Comparison of ENCODE assay signal across 16 cellular contexts in genomic region chr3:129442947-129443346, GRCh38. TPM values are rescaled to one million over a fixed set of nuclear protein-coding genes. Genes with fewer than 3 reads are reported as not detected.
A peak's percentile ranks its signal among the peaks of the same experiment; 100 is the strongest.
DNase-seq lines count a peak whose midpoint lies in the region; ATAC-seq and TF ChIP-seq lines count a peak whose summit lies in the region.
"Had no signal": no experiment of that assay in that cellular context is flagged by ENCODE, and none has a peak within 500 bp of the region (broad histone marks: within the 10 kb centered on the region; RNA-seq: fewer than 3 reads in every experiment).

No MANE protein-coding gene starts in this region.

- no peak for DNase-seq in activated CD4-positive, alpha-beta T cell treated with anti-CD3 and anti-CD28 coated beads for 36 hours
- no peak for DNase-seq in activated CD4-positive, alpha-beta T cell treated with anti-CD3 and anti-CD28 coated beads for 4 hours
- DNase-seq in OCI-LY7 (ENCODE audit: low spot score) (no peak), superior temporal gyrus (ENCODE audit: extremely low spot score) (peak; percentile 21), retina (no peak), WTC11 (ENCODE audit: low spot score) (no peak), ureter (ENCODE audit: low spot score) (no peak)
- DNase-seq: activated CD4-positive, alpha-beta T cell treated with anti-CD3 and anti-CD28 coated beads, Interleukin-2, amount 50 U/mL, for 48 hours; amniotic stem cell; effector CD8-positive, alpha-beta T cell; H7; head of caudate nucleus; NCI-H1092; NCI-H446 treated with DMSO at 0.1 percent for 48 hours had no signal

- peak overlapping the region; percentile 68 for H3K27ac Mint-ChIP-seq in activated CD4-positive, alpha-beta T cell treated with anti-CD3 and anti-CD28 coated beads for 36 hours
- H3K27ac Mint-ChIP-seq in WTC11 = no peak overlapping the region

- CTCF ChIA-PET in activated CD4-positive, alpha-beta T cell treated with anti-CD3 and anti-CD28 coated beads for 36 hours (lab: Charles Lee) = no interaction called here
- CTCF ChIA-PET in OCI-LY7 (lab: Charles Lee; ENCODE audit: unreplicated experiment) (no interaction called here), WTC11 (lab: Charles Lee) (no interaction called here)

- ATAC-seq in activated CD4-positive, alpha-beta T cell treated with anti-CD3 and anti-CD28 coated beads for 36 hours = no peak
- ATAC-seq in WTC11 = no peak

- no TSS peak for BruUV-seq in OCI-LY7 (replicated peaks; lab: Mats Ljungman, UMichigan)

- peaks cover 23% of the 10 kb centered on the region for H3K4me1 ChIP-seq in OCI-LY7 (ENCODE audit: insufficient read depth, low read length, poor library complexity, severe bottlenecking)

- no peak overlapping the region for H2AFZ ChIP-seq in OCI-LY7 (ENCODE audit: low read length)

- peaks cover 38% of the 10 kb centered on the region for H3K4me1 Mint-ChIP-seq in activated CD4-positive, alpha-beta T cell treated with anti-CD3 and anti-CD28 coated beads for 36 hours
- H3K4me1 Mint-ChIP-seq in WTC11 = peaks cover 45% of the 10 kb centered on the region

- H4K20me1 ChIP-seq in OCI-LY7 (ENCODE audit: insufficient read depth, low read length) = no peaks in the 10 kb centered on the region

- POLR2A ChIA-PET in activated CD4-positive, alpha-beta T cell treated with anti-CD3 and anti-CD28 coated beads for 36 hours (lab: Charles Lee) = no interaction called here
- POLR2A ChIA-PET in OCI-LY7 (lab: Charles Lee) = interaction anchor here (0.9 to 5.0 kb wide), 4 partner anchors 11 to 445 kb away, joined by 3 to 54 read pairs (median 16); partner anchors contain the start of gene EFCAB12
- POLR2A ChIA-PET in WTC11 (lab: Charles Lee) = no interaction called here

- no peak overlapping the region for H3K4me3 Mint-ChIP-seq in activated CD4-positive, alpha-beta T cell treated with anti-CD3 and anti-CD28 coated beads for 36 hours
- no peak overlapping the region for H3K4me3 Mint-ChIP-seq in WTC11

- no peaks in the 10 kb centered on the region for H3K27me3 ChIP-seq in layer of hippocampus (ENCODE audit: control insufficient read depth, insufficient read depth, low read length)

- no peaks in the 10 kb centered on the region for H3K9me3 Mint-ChIP-seq in activated CD4-positive, alpha-beta T cell treated with anti-CD3 and anti-CD28 coated beads for 36 hours (ENCODE audit: low read depth)
- H3K9me3 Mint-ChIP-seq in WTC11 = no peaks in the 10 kb centered on the region

- no peaks in the 10 kb centered on the region for H3K27me3 Mint-ChIP-seq in activated CD4-positive, alpha-beta T cell treated with anti-CD3 and anti-CD28 coated beads for 36 hours
- H3K27me3 Mint-ChIP-seq in WTC11 (ENCODE audit: low read depth) = no peaks in the 10 kb centered on the region; the same call in 1 of the 2 replicates

- H3K9me3 ChIP-seq in OCI-LY7 (ENCODE audit: low read length) = no peaks in the 10 kb centered on the region
- H3K9me3 ChIP-seq: prostate gland had no signal

- intact Hi-C loops in activated CD4-positive, alpha-beta T cell treated with anti-CD3 and anti-CD28 coated beads for 36 hours (cut with DNase I, micrococcal nuclease) = loop anchor here (5.0 to 10.0 kb wide), 4 partner anchors 321 to 1302 kb away; partner anchors contain the start of genes PIK3R4 (in 1 of the 2) and RAB43 (in 1 of the 2)
- intact Hi-C loops in OCI-LY7 (cut with micrococcal nuclease; ENCODE audit: unreplicated experiment) = loop anchor here (10.0 kb wide), 1 partner anchor 452 kb away; the partner anchor contains the start of gene TMCC1

- 0 out of 2 replicates have a peak overlapping the region, but pooled peaks have one; percentile 13 for H3K4me2 ChIP-seq in OCI-LY7 (ENCODE audit: low read length)

- H3K79me2 ChIP-seq in OCI-LY7 (ENCODE audit: insufficient read depth, low read depth, low read length) = peaks cover 35% of the 10 kb centered on the region

- H3K4me3 ChIP-seq in OCI-LY7 (ENCODE audit: low read depth, low read length, poor library complexity, severe bottlenecking) = no peak overlapping the region
- H3K4me3 ChIP-seq: prostate gland had no signal

- peaks cover 19% of the 10 kb centered on the region for H3K36me3 Mint-ChIP-seq in activated CD4-positive, alpha-beta T cell treated with anti-CD3 and anti-CD28 coated beads for 36 hours (ENCODE audit: low read depth)
- H3K36me3 Mint-ChIP-seq in WTC11 = peaks cover 5% of the 10 kb centered on the region; the same call in 1 of the 2 replicates

- no peak overlapping the region for H3K27ac ChIP-seq in OCI-LY7 (ENCODE audit: low read depth, low read length, poor library complexity, severe bottlenecking)
- H3K27ac ChIP-seq in layer of hippocampus (ENCODE audit: low read depth, low read length) = peak overlapping the region; percentile 31

- H3K36me3 ChIP-seq in OCI-LY7 (ENCODE audit: insufficient read depth, low read length) = peaks cover 7% of the 10 kb centered on the region
- H3K36me3 ChIP-seq: prostate gland had no signal

- no peak for TF ChIP-seq CTCF in OCI-LY7 (conservative IDR thresholded peaks at IDR 0.05; ENCODE audit: low read length)
- TF ChIP-seq CTCF in WTC11 (IDR thresholded peaks at IDR 0.05) = no peak

- no peaks in the 10 kb centered on the region for H3K9me2 ChIP-seq in OCI-LY7 (ENCODE audit: insufficient read depth, low read length)

TF ChIP-seq in WTC11, 78 proteins besides CTCF, POLR2A, EP300 and RAD21 (continues in another document):
- no peak for TF ChIP-seq ZNF317 (CRISPR knock-in tag; IDR thresholded peaks at IDR 0.05; ENCODE audit: borderline replicate concordance, low read depth)
- no peak for TF ChIP-seq ELF4 (CRISPR knock-in tag; IDR thresholded peaks at IDR 0.05; ENCODE audit: low read depth)
- TF ChIP-seq AFF4 (CRISPR knock-in tag; IDR thresholded peaks at IDR 0.05; ENCODE audit: borderline replicate concordance) = no peak
- no peak for TF ChIP-seq SMAD3 (CRISPR knock-in tag; IDR thresholded peaks at IDR 0.05; ENCODE audit: borderline replicate concordance)
- TF ChIP-seq JAZF1 (CRISPR knock-in tag; IDR thresholded peaks at IDR 0.05) = no peak
- TF ChIP-seq NFYB (CRISPR knock-in tag; conservative IDR thresholded peaks at IDR 0.05; ENCODE audit: low read depth) = no peak
- no peak for TF ChIP-seq ZBTB43 (CRISPR knock-in tag; IDR thresholded peaks at IDR 0.05)
- no peak for TF ChIP-seq CBFB (CRISPR knock-in tag; IDR thresholded peaks at IDR 0.05; ENCODE audit: low read depth)
- no peak for TF ChIP-seq ZNF416 (CRISPR knock-in tag; IDR thresholded peaks at IDR 0.05)
- no peak for TF ChIP-seq NR3C1 (CRISPR knock-in tag; conservative IDR thresholded peaks at IDR 0.05; ENCODE audit: low read depth)
- TF ChIP-seq GRHL2 (CRISPR knock-in tag; IDR thresholded peaks at IDR 0.05; ENCODE audit: insufficient replicate concordance, severe bottlenecking) = no peak

RNA-seq across cellular contexts. Expression of gene IFT122, which starts 2.9 kb away (rescaled TPM):
- 10 to 100 TPM; 18.4 to 22.6 TPM for total RNA-seq in activated CD4-positive, alpha-beta T cell treated with anti-CD3 and anti-CD28 coated beads for 36 hours
- 21.6 and 25.8 TPM in 2 replicates for total RNA-seq in OCI-LY7 (2014; rRNA removed; shearing (Covaris generic))
- 37.0 and 48.1 TPM in 2 replicates for total RNA-seq in OCI-LY7 (2022)
- total RNA-seq in WTC11 (2021) = 21.6 to 24.2 TPM (median 22.8 TPM) in 3 replicates
- 37.6 TPM for total RNA-seq in ureter

RNA-seq across cellular contexts. Expression of gene MBD4, which starts 3.2 kb away (rescaled TPM):
- total RNA-seq in activated CD4-positive, alpha-beta T cell treated with anti-CD3 and anti-CD28 coated beads for 36 hours = 10 to 100 TPM; 51.3 to 52.4 TPM
- total RNA-seq in OCI-LY7 (2014; rRNA removed; shearing (Covaris generic)) = 42.4 and 46.3 TPM in 2 replicates
- total RNA-seq in OCI-LY7 (2022) (74.6 and 86.1 TPM in 2 replicates), WTC11 (2021) (31.4 to 36.9 TPM (median 33.0 TPM) in 3 replicates), ureter (31.6 TPM)

RNA-seq across cellular contexts. Expression of gene EFCAB12, which starts 14.5 kb away (rescaled TPM):
- total RNA-seq in activated CD4-positive, alpha-beta T cell treated with anti-CD3 and anti-CD28 coated beads for 36 hours = under 1 TPM; 0.56 to 0.73 TPM
- 0.36 and 1.1 TPM in 2 replicates for total RNA-seq in OCI-LY7 (2014; rRNA removed; shearing (Covaris generic))
- 2.5 and 2.6 TPM in 2 replicates for total RNA-seq in OCI-LY7 (2022)
- total RNA-seq in WTC11 (2021) = 0.16 to 0.34 TPM (median 0.20 TPM) in 3 replicates
- 0.26 TPM for total RNA-seq in ureter
